Comparison of ENCODE assay signal across 8 cellular contexts in the genomic region with DNA sequence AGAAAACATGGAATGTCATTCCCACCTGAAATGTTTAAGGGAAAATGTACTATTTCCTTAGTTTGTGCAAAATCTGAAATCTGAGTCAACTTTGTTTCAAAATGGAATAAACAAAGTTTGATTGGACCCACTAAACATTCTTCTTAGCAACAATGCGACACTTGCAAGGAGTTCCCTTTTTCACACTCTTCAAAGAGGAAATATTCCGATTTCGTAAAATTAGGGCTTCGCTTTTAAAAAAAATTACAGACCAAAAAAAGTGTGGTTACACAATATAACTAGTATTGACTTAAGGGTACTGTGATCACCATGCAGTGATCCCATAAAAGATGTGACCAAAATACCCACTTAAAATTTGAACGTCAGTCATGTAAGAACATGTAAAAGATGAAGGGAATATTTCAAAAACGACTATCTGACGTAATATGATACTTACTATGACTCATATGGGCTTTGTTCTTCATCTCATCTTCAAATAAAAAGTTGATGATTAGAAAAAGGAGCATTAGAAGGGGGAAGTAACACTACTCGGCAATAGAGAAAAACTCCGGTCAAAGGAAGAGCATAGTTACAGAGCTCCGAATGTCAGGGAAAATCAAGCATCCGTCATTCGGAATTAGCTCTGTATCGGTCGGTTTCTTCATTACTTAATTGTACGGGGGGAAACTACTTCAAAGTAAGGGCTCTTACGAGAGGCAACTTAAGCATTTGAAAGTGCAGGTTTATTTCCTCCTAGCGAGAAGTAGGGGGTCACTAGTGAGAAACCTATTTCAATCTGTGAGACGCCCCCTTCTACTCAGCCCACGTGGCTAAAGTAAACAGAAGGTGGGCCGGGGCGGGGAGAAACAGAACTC. TPM values are rescaled to one million over a fixed set of nuclear protein-coding genes. Genes with fewer than 3 reads are reported as not detected.
DNase-seq lines count a peak whose midpoint lies in the region; ATAC-seq and TF ChIP-seq lines count a peak whose summit lies in the region.

No MANE protein-coding gene starts in this region.

- H3K4me3 Mint-ChIP-seq in progenitor cell of endocrine pancreas (ENCODE audit: low read depth), result peak overlapping the region; percentile 93

- in situ Hi-C loops in HAP-1 (cut with MboI; ENCODE audit: low sequenced_read_pairs), result no loop called here

- H3K36me3 ChIP-seq in HAP-1 (replicated peaks), result no peaks in the 10 kb centered on the region
- no peaks in the 10 kb centered on the region for H3K36me3 ChIP-seq in fibroblast of lung (ENCODE audit: control insufficient read depth, insufficient read depth, low read length)

- no peaks in the 10 kb centered on the region for H3K9me3 Mint-ChIP-seq in progenitor cell of endocrine pancreas (ENCODE audit: low read depth)

- no peak overlapping the region for H3K27ac ChIP-seq in fibroblast of lung (ENCODE audit: insufficient read depth, low read length)

- H3K27me3 Mint-ChIP-seq in progenitor cell of endocrine pancreas, result peaks cover 17% of the 10 kb centered on the region

- H3K79me2 ChIP-seq in fibroblast of lung (ENCODE audit: control insufficient read depth, insufficient read depth, low read length), result peaks cover 23% of the 10 kb centered on the region

- DNase-seq in DMS53 (lab: John Stamatoyannopoulos, UW) (peak; percentile 47), HAP-1 (ENCODE audit: low spot score in 2 of 2) (no peak), SKM-1 treated with dmso at 0.1 percent for 144 hours (lab: John Stamatoyannopoulos, UW; ENCODE audit: unreplicated experiment) (peak; percentile 89), fibroblast of lung (ENCODE audit: low read depth in 2 of 2) (peak in 1 of 2 donors; percentile 31), progenitor cell of endocrine pancreas (ENCODE audit: low spot score, unreplicated experiment) (no peak), NCI-H146 treated with DMSO at 0.1 percent for 48 hours (lab: John Stamatoyannopoulos, UW; ENCODE audit: unreplicated experiment) (no peak), NCI-H1436 treated with DMSO at 0.1 percent for 48 hours (lab: John Stamatoyannopoulos, UW) (no peak)

- peak overlapping the region; percentile 97 for H3K27ac Mint-ChIP-seq in progenitor cell of endocrine pancreas

- H4K20me1 ChIP-seq in fibroblast of lung (ENCODE audit: control insufficient read depth, extremely low read depth, insufficient read depth, low read length), result no peaks in the 10 kb centered on the region

- peaks cover 26% of the 10 kb centered on the region for H3K4me1 ChIP-seq in HAP-1
- H3K4me1 ChIP-seq in fibroblast of lung (ENCODE audit: control insufficient read depth, extremely low read depth, insufficient read depth, low read length), result no peaks in the 10 kb centered on the region

- peak overlapping the region; percentile 59 for H3K4me3 ChIP-seq in HAP-1
- peak overlapping the region; percentile 19 to 97 (median 72) for H3K4me3 ChIP-seq in fibroblast of lung (replicated peaks in 1 of 4; ENCODE audit: control extremely low read depth in 1 of 4, insufficient read depth in 1 of 4, low read depth in 3 of 4, low read length in 4 of 4)

- H3K4me1 Mint-ChIP-seq in progenitor cell of endocrine pancreas (ENCODE audit: low read depth), result peaks cover 29% of the 10 kb centered on the region

- H3K27me3 ChIP-seq in HAP-1 (ENCODE audit: low read depth) (no peaks in the 10 kb centered on the region), fibroblast of lung (ENCODE audit: control insufficient read depth, insufficient read depth, low read length) (no peaks in the 10 kb centered on the region)

- H3K9ac ChIP-seq in fibroblast of lung (ENCODE audit: insufficient read depth, low read length), result no peak overlapping the region

- no peaks in the 10 kb centered on the region for H3K36me3 Mint-ChIP-seq in progenitor cell of endocrine pancreas (ENCODE audit: insufficient read depth)

- H3K4me2 ChIP-seq in fibroblast of lung (ENCODE audit: extremely low read depth, insufficient read depth, low read length), result peak overlapping the region; percentile 36

- H2AFZ ChIP-seq in fibroblast of lung (ENCODE audit: low read length), result peak overlapping the region; percentile 6

- H3K9me3 ChIP-seq in HAP-1 (no peaks in the 10 kb centered on the region), fibroblast of lung (ENCODE audit: control insufficient read depth, insufficient read depth, low read depth, low read length) (no peaks in the 10 kb centered on the region)

- no peak for ATAC-seq in HG03565 (IDR thresholded peaks at IDR 0.05; ENCODE audit: unreplicated experiment)

- TF ChIP-seq CTCF in fibroblast of lung (conservative IDR thresholded peaks at IDR 0.05 in 1 of 2, IDR thresholded peaks at IDR 0.05 in 1 of 2; ENCODE audit: low read depth in 1 of 2, low read length in 2 of 2) (no peak), progenitor cell of endocrine pancreas (IDR thresholded peaks at IDR 0.05; ENCODE audit: unreplicated experiment) (no peak)

RNA-seq across cellular contexts. Expression of gene TET2, which starts 1.4 kb away (rescaled TPM):
- total RNA-seq in fibroblast of lung (5.4 and 8.3 TPM in 2 replicates), progenitor cell of endocrine pancreas (37.2 and 38.2 TPM in 2 replicates)
- 5.5 and 6.9 TPM in 2 replicates for polyA plus RNA-seq in fibroblast of lung
- 2.5 and 3.6 TPM in 2 replicates for polyA plus RNA-seq in fibroblast of lung (2012)
- 2.9 and 4.6 TPM in 2 replicates for polyA minus RNA-seq in fibroblast of lung (ENCODE audit: low replicate concordance)

Comparison
In these comparisons a context has a peak if more than half of its experiments do, and no peak if none do; other contexts are left out.
1. DNase-seq: peak in DMS53 (single experiment) and SKM-1 treated with dmso at 0.1 percent for 144 hours (single experiment); none in HAP-1 (0 of 2), progenitor cell of endocrine pancreas (single experiment), NCI-H146 treated with DMSO at 0.1 percent for 48 hours (single experiment) and NCI-H1436 treated with DMSO at 0.1 percent for 48 hours (single experiment).